In the genomic region with DNA sequence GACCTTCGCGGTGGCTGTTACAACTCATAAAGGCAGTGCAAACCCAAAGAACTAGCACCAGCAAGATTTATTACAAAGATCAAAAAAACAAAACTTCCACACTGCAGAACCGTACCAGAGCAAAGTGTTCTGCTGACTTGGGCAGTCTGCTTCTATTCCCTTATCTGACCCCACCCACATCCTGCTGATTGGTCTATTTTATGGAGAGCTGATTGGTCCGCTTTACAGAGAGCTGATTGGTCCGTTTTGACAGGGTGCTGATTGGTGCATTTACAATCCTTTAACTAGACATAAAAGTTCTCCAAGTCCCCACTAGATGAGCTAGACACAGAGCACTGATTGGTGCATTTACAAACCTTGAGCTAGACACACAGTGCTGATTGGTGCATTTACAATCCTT, we compare ENCODE assay signal across 10 cellular contexts. TPM values are rescaled to one million over a fixed set of nuclear protein-coding genes. Genes with fewer than 3 reads are reported as not detected.
"Had no signal": no experiment of that assay in that cellular context is flagged by ENCODE, and none has a peak within 500 bp of the region (broad histone marks: within the 10 kb centered on the region; RNA-seq: fewer than 3 reads in every experiment).

No MANE protein-coding gene starts in this region.

RNA-seq across cellular contexts. Expression of a gene that starts 31.2 kb away (rescaled TPM):
- total RNA-seq: activated naive CD4-positive, alpha-beta T cell treated with anti-CD3 and anti-CD28 coated beads for 36 hours; activated naive CD4-positive, alpha-beta T cell treated with anti-CD3 and anti-CD28 coated beads, Interleukin-2, amount 50 U/mL, for 72 hours; activated naive CD8-positive, alpha-beta T cell treated with anti-CD3 and anti-CD28 coated beads for 36 hours; activated naive CD8-positive, alpha-beta T cell treated with anti-CD3 and anti-CD28 coated beads, Interleukin-2, amount 10 ng/mL, durations not matched to agents 7 days and 5 days; activated T-cell treated with anti-CD3 and anti-CD28 coated beads, Interleukin-2, amount 50 U/mL, for 4 hours; activated T-cell treated with anti-CD3 and anti-CD28 coated beads, Interleukin-2, amount 50 U/mL, for 72 hours; activated T-helper 1 cell treated with anti-CD3 and anti-CD28 coated beads, Interleukin-12 subunit alpha, Interleukin-12 subunit beta, Interleukin-2, Interleukin-4 antibody, amounts not matched to agents 30 ng/mL and 10 ng/mL and 1 ng/mL, durations not matched to agents 14 hours and 24 hours and 36 hours; activated T-helper 17 cell treated with anti-CD3 and anti-CD28 coated beads, Interleukin-2, amount 50 U/mL, for 72 hours; activated T-helper 2 cell treated with anti-CD3 and anti-CD28 coated beads, Interferon-gamma antibody, Interleukin-2, Interleukin-4, amounts not matched to agents 10 μg/mL and 5 μg/mL and 100 μg/mL, durations not matched to agents 14 hours and 24 hours and 36 hours; bronchial epithelial cell had no signal
